Comparison of ENCODE assay signal across 25 cellular contexts in genomic region chr14:23102801-23103200, GRCh38. TPM values are rescaled to one million over a fixed set of nuclear protein-coding genes. Genes with fewer than 3 reads are reported as not detected.
DNase-seq lines count a peak whose midpoint lies in the region; ATAC-seq, FAIRE-seq and TF ChIP-seq lines count a peak whose summit lies in the region.
"Had no signal": no experiment of that assay in that cellular context is flagged by ENCODE, and none has a peak within 500 bp of the region (broad histone marks: within the 10 kb centered on the region; RNA-seq: fewer than 3 reads in every experiment).

No MANE protein-coding gene starts in this region.

- H3K9me3 ChIP-seq in right atrium auricular region (no peaks in the 10 kb centered on the region), H1 (ENCODE audit: insufficient read depth in 2 of 2, low read depth in 1 of 2, low read length in 1 of 2) (no peaks in the 10 kb centered on the region)
- H3K9me3 ChIP-seq: SJSA1 had no signal

- CTCF ChIA-PET in H1 (lab: Charles Lee; ENCODE audit: partially characterized antibody), result interaction anchor here (0.7 to 4.4 kb wide), 3 partner anchors 10 to 109 kb away, joined by 5 to 33 read pairs (median 5); no protein-coding TSS in a partner anchor

- no peak for TF ChIP-seq EP300 in H1 (IDR thresholded peaks at IDR 0.05; ENCODE audit: borderline replicate concordance in 1 of 2, low read depth in 2 of 2, low read length in 2 of 2)

- H2BK12ac ChIP-seq in H1 (ENCODE audit: low read depth, low read length), result no peak overlapping the region

- H3K4me3 ChIP-seq in right atrium auricular region (no peak overlapping the region), H1 (ENCODE audit: extremely low read depth in 1 of 4, insufficient read depth in 2 of 4, low read depth in 3 of 4, low read length in 4 of 4) (no peak overlapping the region)
- H3K4me3 ChIP-seq: GM23248, SJSA1 had no signal

- H3K4me1 ChIP-seq in right atrium auricular region (peaks cover 0 to 13% of the 10 kb centered on the region in 2 donors), H1 (replicated peaks in 1 of 4; ENCODE audit: control insufficient read depth in 3 of 4, insufficient read depth in 4 of 4, low read length in 3 of 4) (peaks cover 6 to 15% (median 9%) of the 10 kb centered on the region in 4 experiments; a peak in 4 of 7 replicates)
- H3K4me1 ChIP-seq: SJSA1 had no signal

- no peak overlapping the region for H3K18ac ChIP-seq in H1 (ENCODE audit: extremely low read depth, low read length)

- no peak overlapping the region for H3K56ac ChIP-seq in H1 (replicated peaks; ENCODE audit: insufficient read length, low read depth, low read length)

- no peak for FAIRE-seq in H1 (lab: Jason Lieb, UNC)

- H3K23me2 ChIP-seq in H1 (ENCODE audit: low read depth, low read length), result no peaks in the 10 kb centered on the region

- H3K79me2 ChIP-seq in H1 (ENCODE audit: control insufficient read depth in 1 of 2, insufficient read depth in 2 of 2, low read length in 2 of 2), result peaks cover 3 to 9% of the 10 kb centered on the region in 2 experiments; a peak in 2 of 4 replicates

- H2AK5ac ChIP-seq in H1 (ENCODE audit: low read depth, low read length), result no peak overlapping the region

- intact Hi-C loops in left ventricle myocardium superior (cut with micrococcal nuclease) (no loop called here), posterior vena cava (cut with DNase I) (no loop called here)

- H4K5ac ChIP-seq in H1 (ENCODE audit: insufficient read length, low read depth, low read length), result no peak overlapping the region

- peak; percentile 55 for DNase-seq in right atrium auricular region (ENCODE audit: low spot score)
- DNase-seq in left ventricle myocardium superior, result no peak
- DNase-seq in H1 (ENCODE audit: low read depth in 1 of 2, low spot score in 2 of 2), result no peak
- peak; percentile 43 for DNase-seq in posterior vena cava (ENCODE audit: low spot score)
- no peak for DNase-seq in activated gamma-delta T cell (lab: John Stamatoyannopoulos, UW)
- DNase-seq in activated CD4-positive, alpha-beta T cell treated with anti-CD3 and anti-CD28 coated beads, Interleukin-2, amount 50 U/mL, for 48 hours, result no peak
- DNase-seq: 8988T, ACHN, Calu3, GM23248, H9, IMR-90, NCI-H1048, NCI-H1417, NCI-H1694, NCI-H2029 treated with DMSO at 0.1 percent for 48 hours, NCI-H446 treated with DMSO at 0.1 percent for 48 hours, NCI-H69, Right ventricle myocardium superior, RPMI8226 had no signal

- no peak overlapping the region for H4K8ac ChIP-seq in H1 (ENCODE audit: extremely low read depth, insufficient read depth, low read length)

- no peak for ATAC-seq in left ventricle myocardium superior
- ATAC-seq in GM21360 (IDR thresholded peaks at IDR 0.05; ENCODE audit: unreplicated experiment), result no peak

- WGBS in H1 (ENCODE audit: extremely low coverage in 1 of 2, insufficient coverage in 1 of 2, insufficient read length in 1 of 2, insufficient replicate concordance in 2 of 2, low coverage in 1 of 2, low lambda C conversion rate in 2 of 2, missing lambda C conversion rate in 1 of 2), 2 experiments, result 97% methylated on average over 2 of the region's 2 CpGs; no CpG with 5 or more reads in 1 of the 2 experiments

- H3K9ac ChIP-seq in H1 (replicated peaks in 1 of 4; ENCODE audit: extremely low read depth in 1 of 4, low read depth in 3 of 4, low read length in 3 of 4), result no peak overlapping the region
- H3K9ac ChIP-seq: GM23248, KMS-11 had no signal

- H2AFZ ChIP-seq in H1 (ENCODE audit: low read length), result no peak overlapping the region
- H2AFZ ChIP-seq: GM23248 had no signal

- peaks cover 8% of the 10 kb centered on the region for H3K36me3 ChIP-seq in right atrium auricular region
- peaks cover 5 to 13% (median 6%) of the 10 kb centered on the region in 4 experiments; a peak in 7 of 8 replicates for H3K36me3 ChIP-seq in H1 (ENCODE audit: control insufficient read depth in 2 of 4, insufficient read depth in 4 of 4, low read length in 3 of 4)

- TF ChIP-seq POLR2A in H1 (IDR thresholded peaks at IDR 0.05; ENCODE audit: control extremely low read depth in 1 of 2, low read depth in 2 of 2, low read length in 2 of 2), result no peak

- no peak for TF ChIP-seq RAD21 in H1 (IDR thresholded peaks at IDR 0.05 in 1 of 2, conservative IDR thresholded peaks at IDR 0.05 in 1 of 2; ENCODE audit: low read depth in 2 of 2, low read length in 2 of 2)

- no peak overlapping the region for H3K14ac ChIP-seq in H1 (ENCODE audit: insufficient read length)

- H3K4me2 ChIP-seq in H1 (ENCODE audit: insufficient read depth in 1 of 2, low read depth in 2 of 2, low read length in 2 of 2), result no peak overlapping the region
- H3K4me2 ChIP-seq: KMS-11 had no signal

- no peak overlapping the region for H2BK5ac ChIP-seq in H1 (ENCODE audit: low read depth, low read length)

- no peak overlapping the region for H3K4ac ChIP-seq in H1 (replicated peaks; ENCODE audit: insufficient read length, low read depth, low read length)

- no peak overlapping the region for H4K91ac ChIP-seq in H1 (replicated peaks; ENCODE audit: insufficient read length, low read length)

- H3K23ac ChIP-seq in H1 (ENCODE audit: insufficient read length), result no peak overlapping the region

- 0 out of 2 replicates have a peak overlapping the region, but pooled peaks have one; percentile 24 for H2BK15ac ChIP-seq in H1 (ENCODE audit: low read length)

- H3K27ac ChIP-seq in right atrium auricular region (no peak overlapping the region), H1 (ENCODE audit: low read depth, low read length) (no peak overlapping the region), temporal lobe (ENCODE audit: low read depth, low read length) (peak overlapping the region; percentile 50)
- H3K27ac ChIP-seq: GM23248, KMS-11, SJSA1 had no signal

- H2BK20ac ChIP-seq in H1 (ENCODE audit: low read length), result no peak overlapping the region

- TF ChIP-seq CTCF in right atrium auricular region (IDR thresholded peaks at IDR 0.05) (no peak), H1 (IDR thresholded peaks at IDR 0.05; ENCODE audit: control extremely low read depth in 1 of 3, insufficient read depth in 1 of 3, low read depth in 1 of 3, low read length in 3 of 3) (no peak)

- peaks cover 3% of the 10 kb centered on the region for H3K79me1 ChIP-seq in H1 (ENCODE audit: low read depth, low read length)

- H2BK120ac ChIP-seq in H1 (replicated peaks; ENCODE audit: low read depth, low read length), result no peak overlapping the region

- POLR2A ChIA-PET in H1 (lab: Charles Lee; ENCODE audit: partially characterized antibody), result interaction anchor here (0.6 to 1.6 kb wide), 4 partner anchors 8 to 46 kb away, joined by 3 to 5 read pairs (median 3); partner anchors contain the start of gene ACIN1

- peaks cover 0 to 1% of the 10 kb centered on the region in 2 experiments for H4K20me1 ChIP-seq in H1 (replicated peaks in 1 of 2; ENCODE audit: control insufficient read depth in 1 of 2, insufficient read depth in 2 of 2, low read length in 2 of 2)

- H3K27me3 ChIP-seq in right atrium auricular region (no peaks in the 10 kb centered on the region), H1 (replicated peaks in 1 of 4; ENCODE audit: control insufficient read depth in 3 of 4, extremely low read depth in 1 of 4, insufficient read depth in 3 of 4, low read length in 3 of 4) (no peaks in the 10 kb centered on the region; a peak in 2 of 7 replicates)
- H3K27me3 ChIP-seq: SJSA1 had no signal

RNA-seq across cellular contexts. Expression of gene CIROP, which starts 2.0 kb away (rescaled TPM):
- total RNA-seq in right atrium auricular region (not detected), left ventricle myocardium superior (not detected), posterior vena cava (not detected), temporal lobe (not detected)
- not detected in 2 replicates for total RNA-seq in H1 (2021; fragmentation: NEBNext Ultra II Directional; extraction: Animal tissue kit (Norgen Biotek cat#: 25700))
- polyA plus RNA-seq in H1 (2011; rRNA removed), result 0.03 and 0.06 TPM in 2 replicates
- not detected for polyA plus RNA-seq in H1 (2011; cell fraction: cytosol; rRNA removed)
- 0.17 TPM for polyA plus RNA-seq in H1 (2011; cell fraction: nucleus; rRNA removed)
- 0.07 to 0.13 TPM in 2 of 4 replicates, not detected in the others for polyA plus RNA-seq in H1 (2012, experiment 1 of 2)
- not detected for polyA plus RNA-seq in H1 (2012, experiment 2 of 2)
- polyA plus RNA-seq in H1 (2013, experiment 1 of 2), result 0.02 TPM
- polyA plus RNA-seq in H1 (2013, experiment 2 of 2), result 0.02 TPM
- 0.13 TPM in 1 of 2 replicates, not detected in the other for polyA minus RNA-seq in H1 (2011; rRNA and poly(A)+ RNA removed)
- not detected for polyA minus RNA-seq in H1 (2011; cell fraction: cytosol; rRNA and poly(A)+ RNA removed)
- polyA minus RNA-seq in H1 (2011; cell fraction: nucleus; rRNA and poly(A)+ RNA removed), result not detected
- total RNA-seq: Calu3, GM23248, H9, Right ventricle myocardium superior, SJSA1 had no signal
- polyA plus RNA-seq: GM23248 had no signal

RNA-seq across cellular contexts. Expression of gene C14orf119, which starts 7.5 kb away (rescaled TPM):
- 10 to 100 TPM; 13.5 to 23.7 TPM for total RNA-seq in right atrium auricular region
- 23.6 TPM for total RNA-seq in left ventricle myocardium superior
- 78.1 and 91.2 TPM in 2 replicates for total RNA-seq in H1 (2021; fragmentation: NEBNext Ultra II Directional; extraction: Animal tissue kit (Norgen Biotek cat#: 25700))
- polyA plus RNA-seq in H1 (2011; rRNA removed), result 49.8 and 94.0 TPM in 2 replicates
- 60.3 TPM for polyA plus RNA-seq in H1 (2011; cell fraction: cytosol; rRNA removed)
- polyA plus RNA-seq in H1 (2011; cell fraction: nucleus; rRNA removed), result 39.8 TPM
- 52.5 to 86.4 TPM (median 81.7 TPM) in 4 replicates for polyA plus RNA-seq in H1 (2012, experiment 1 of 2)
- polyA plus RNA-seq in H1 (2012, experiment 2 of 2), result 22.6 TPM
- polyA plus RNA-seq in H1 (2013, experiment 1 of 2), result 32.8 TPM
- 35.7 TPM for polyA plus RNA-seq in H1 (2013, experiment 2 of 2)
- polyA minus RNA-seq in H1 (2011; rRNA and poly(A)+ RNA removed), result 92.8 and 117 TPM in 2 replicates
- 28.5 TPM for polyA minus RNA-seq in H1 (2011; cell fraction: cytosol; rRNA and poly(A)+ RNA removed)
- 34.4 TPM for polyA minus RNA-seq in H1 (2011; cell fraction: nucleus; rRNA and poly(A)+ RNA removed)
- 10 to 100 TPM; 35.2 to 38.7 TPM for total RNA-seq in posterior vena cava
- total RNA-seq in temporal lobe, result 12.8 TPM

RNA-seq across cellular contexts. Expression of gene ACIN1, which starts 7.9 kb away (rescaled TPM):
- 10 to 100 TPM; 53.9 to 55.3 TPM for total RNA-seq in right atrium auricular region
- total RNA-seq in left ventricle myocardium superior, result 78.4 TPM
- 233 and 237 TPM in 2 replicates for total RNA-seq in H1 (2021; fragmentation: NEBNext Ultra II Directional; extraction: Animal tissue kit (Norgen Biotek cat#: 25700))
- polyA plus RNA-seq in H1 (2011; rRNA removed), result 132 and 153 TPM in 2 replicates
- 184 TPM for polyA plus RNA-seq in H1 (2011; cell fraction: cytosol; rRNA removed)
- 411 TPM for polyA plus RNA-seq in H1 (2011; cell fraction: nucleus; rRNA removed)
- 220 to 270 TPM (median 242 TPM) in 4 replicates for polyA plus RNA-seq in H1 (2012, experiment 1 of 2)
- polyA plus RNA-seq in H1 (2012, experiment 2 of 2), result 88.4 TPM
- 173 TPM for polyA plus RNA-seq in H1 (2013, experiment 1 of 2)
- 154 TPM for polyA plus RNA-seq in H1 (2013, experiment 2 of 2)
- 167 and 168 TPM in 2 replicates for polyA minus RNA-seq in H1 (2011; rRNA and poly(A)+ RNA removed)
- polyA minus RNA-seq in H1 (2011; cell fraction: cytosol; rRNA and poly(A)+ RNA removed), result 126 TPM
- polyA minus RNA-seq in H1 (2011; cell fraction: nucleus; rRNA and poly(A)+ RNA removed), result 251 TPM
- total RNA-seq in posterior vena cava, result 100 to 1,000 TPM in 1 of 2 donors, 10 to 100 TPM in 1; 85.9 to 112 TPM
- total RNA-seq in temporal lobe, result 61.0 TPM

RNA-seq across cellular contexts. Expression of gene CEBPE, which starts 16.3 kb away (rescaled TPM):
- total RNA-seq in right atrium auricular region (not detected), left ventricle myocardium superior (not detected), posterior vena cava (under 1 TPM in 1 of 2 donors, not detected in 1; 0.19 TPM), temporal lobe (not detected)
- total RNA-seq in H1 (2021; fragmentation: NEBNext Ultra II Directional; extraction: Animal tissue kit (Norgen Biotek cat#: 25700)), result not detected in 2 replicates
- 0.05 and 0.06 TPM in 2 replicates for polyA plus RNA-seq in H1 (2011; rRNA removed)
- 0.04 TPM for polyA plus RNA-seq in H1 (2011; cell fraction: cytosol; rRNA removed)
- not detected for polyA plus RNA-seq in H1 (2011; cell fraction: nucleus; rRNA removed)
- polyA plus RNA-seq in H1 (2012, experiment 1 of 2), result not detected in 4 replicates
- polyA plus RNA-seq in H1 (2012, experiment 2 of 2), result not detected
- polyA plus RNA-seq in H1 (2013, experiment 1 of 2), result 0.02 TPM
- not detected for polyA plus RNA-seq in H1 (2013, experiment 2 of 2)
- 0.10 TPM in 1 of 2 replicates, not detected in the other for polyA minus RNA-seq in H1 (2011; rRNA and poly(A)+ RNA removed)
- polyA minus RNA-seq in H1 (2011; cell fraction: cytosol; rRNA and poly(A)+ RNA removed), result not detected
- polyA minus RNA-seq in H1 (2011; cell fraction: nucleus; rRNA and poly(A)+ RNA removed), result not detected
- total RNA-seq: Calu3, GM23248, H9, IMR-90, Right ventricle myocardium superior, SJSA1 had no signal
- polyA plus RNA-seq: BJ, GM23248 had no signal

RNA-seq across cellular contexts. Expression of gene CDH24, which starts 45.5 kb away (rescaled TPM):
- total RNA-seq in right atrium auricular region, result 1 to 10 TPM; 1.3 to 1.4 TPM
- total RNA-seq in left ventricle myocardium superior, result 2.0 TPM
- 18.1 TPM in 2 replicates for total RNA-seq in H1 (2021; fragmentation: NEBNext Ultra II Directional; extraction: Animal tissue kit (Norgen Biotek cat#: 25700))
- 27.6 and 41.8 TPM in 2 replicates for polyA plus RNA-seq in H1 (2011; rRNA removed)
- polyA plus RNA-seq in H1 (2011; cell fraction: cytosol; rRNA removed), result 22.4 TPM
- polyA plus RNA-seq in H1 (2011; cell fraction: nucleus; rRNA removed), result 122 TPM
- polyA plus RNA-seq in H1 (2012, experiment 1 of 2), result 13.2 to 19.3 TPM (median 18.1 TPM) in 4 replicates
- polyA plus RNA-seq in H1 (2012, experiment 2 of 2), result 12.2 TPM
- 15.1 TPM for polyA plus RNA-seq in H1 (2013, experiment 1 of 2)
- 14.6 TPM for polyA plus RNA-seq in H1 (2013, experiment 2 of 2)
- 16.9 and 24.6 TPM in 2 replicates for polyA minus RNA-seq in H1 (2011; rRNA and poly(A)+ RNA removed)
- 11.2 TPM for polyA minus RNA-seq in H1 (2011; cell fraction: cytosol; rRNA and poly(A)+ RNA removed)
- 18.3 TPM for polyA minus RNA-seq in H1 (2011; cell fraction: nucleus; rRNA and poly(A)+ RNA removed)
- total RNA-seq in posterior vena cava, result 1 to 10 TPM; 1.8 to 2.9 TPM
- total RNA-seq in temporal lobe, result 12.0 TPM

Comparison
In these comparisons a context has a peak if more than half of its experiments do, and no peak if none do; other contexts are left out.
1. DNase-seq: peak in right atrium auricular region (single experiment) and posterior vena cava (single experiment); none in left ventricle myocardium superior (single experiment), H1 (0 of 2), activated gamma-delta T cell (single experiment) and activated CD4-positive, alpha-beta T cell treated with anti-CD3 and anti-CD28 coated beads, Interleukin-2, amount 50 U/mL, for 48 hours (0 of 2).